1 cellular context compared by ENCODE assay signal in the genomic region with DNA sequence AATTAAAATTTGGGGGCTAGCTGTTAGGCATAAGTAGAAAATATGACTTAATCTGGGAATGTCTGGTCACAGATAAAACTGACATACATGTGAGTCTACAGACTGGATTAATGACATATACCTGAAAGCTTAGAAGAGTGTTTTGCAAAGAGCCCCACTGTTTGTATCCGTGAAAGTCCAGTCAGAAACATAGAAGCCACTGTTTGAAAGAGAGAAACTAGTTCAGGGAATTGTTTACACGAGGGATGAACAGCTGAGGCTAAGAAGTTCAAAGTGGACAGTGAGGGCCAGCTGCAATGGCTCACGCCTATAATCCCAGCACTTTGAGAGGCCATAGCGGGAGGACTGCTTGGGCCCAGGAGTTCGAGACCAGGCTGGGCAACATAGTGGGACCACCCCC.
TF ChIP-seq lines count a peak whose summit lies in the region.

No MANE protein-coding gene starts in this region.

TF ChIP-seq in HepG2, 621 proteins besides CTCF, POLR2A, EP300 and RAD21 (continued from another document and continues in another):
- TF ChIP-seq HOXA7 (CRISPR knock-in tag; IDR thresholded peaks at IDR 0.05) (no peak), CBX5 (CRISPR knock-in tag; IDR thresholded peaks at IDR 0.05; ENCODE audit: borderline replicate concordance) (no peak), HNRNPUL1 (IDR thresholded peaks at IDR 0.05; ENCODE audit: low read depth, low read length) (no peak), CCDC6 (CRISPR knock-in tag; IDR thresholded peaks at IDR 0.05) (0 out of 2 replicates have a peak, but pooled peaks have one; percentile 34), RBM39 (IDR thresholded peaks at IDR 0.05; ENCODE audit: low read depth, low read length, poor library complexity, severe bottlenecking) (no peak), ZNF883 (CRISPR knock-in tag; IDR thresholded peaks at IDR 0.05; ENCODE audit: not compliant biosample characterization) (no peak), GATA4 (IDR thresholded peaks at IDR 0.05; ENCODE audit: borderline replicate concordance, low read depth) (no peak), ERF (CRISPR knock-in tag; IDR thresholded peaks at IDR 0.05) (0 out of 2 replicates have a peak, but pooled peaks have one; percentile 45), ZNF644 (CRISPR knock-in tag; IDR thresholded peaks at IDR 0.05; ENCODE audit: low read depth) (peak; percentile 73; the same call in 1 of the 2 replicates), TCF7 (IDR thresholded peaks at IDR 0.05; ENCODE audit: low read depth) (peak; percentile 78), HOXA3 (CRISPR knock-in tag; IDR thresholded peaks at IDR 0.05) (0 out of 2 replicates have a peak, but pooled peaks have one; percentile 25), ZNF562 (CRISPR knock-in tag; IDR thresholded peaks at IDR 0.05; ENCODE audit: borderline replicate concordance) (no peak), CEBPB (IDR thresholded peaks at IDR 0.05; ENCODE audit: borderline replicate concordance, low read depth, low read length) (no peak), POLR2AphosphoS2 (IDR thresholded peaks at IDR 0.05; ENCODE audit: low read depth, low read length) (no peak), KAT7 (CRISPR knock-in tag; IDR thresholded peaks at IDR 0.05; ENCODE audit: borderline replicate concordance) (no peak), GABPA (IDR thresholded peaks at IDR 0.05; ENCODE audit: low read depth, low read length) (no peak), GABPA (CRISPR knock-in tag; IDR thresholded peaks at IDR 0.05; ENCODE audit: low read depth) (no peak), MTA1 (CRISPR knock-in tag; IDR thresholded peaks at IDR 0.05; ENCODE audit: borderline replicate concordance) (no peak), MIER3 (CRISPR knock-in tag; IDR thresholded peaks at IDR 0.05; ENCODE audit: borderline replicate concordance) (0 out of 2 replicates have a peak, but pooled peaks have one; percentile 36), NR2C2 (CRISPR knock-in tag; IDR thresholded peaks at IDR 0.05; ENCODE audit: borderline replicate concordance) (0 out of 2 replicates have a peak, but pooled peaks have one; percentile 18), ZNF251 (CRISPR knock-in tag; IDR thresholded peaks at IDR 0.05) (no peak), SOX6 (IDR thresholded peaks at IDR 0.05) (no peak), SOX6 (CRISPR knock-in tag; IDR thresholded peaks at IDR 0.05) (no peak), HNF4G (IDR thresholded peaks at IDR 0.05; ENCODE audit: borderline replicate concordance, low read depth, low read length) (peak; percentile 19; the same call in 1 of the 2 replicates), HNF4G (CRISPR knock-in tag; IDR thresholded peaks at IDR 0.05; ENCODE audit: borderline replicate concordance, low read depth) (no peak), PAX8 (CRISPR knock-in tag; IDR thresholded peaks at IDR 0.05; ENCODE audit: borderline replicate concordance) (no peak), ZNF260 (CRISPR knock-in tag; IDR thresholded peaks at IDR 0.05; ENCODE audit: borderline replicate concordance, low read depth) (no peak), TBX2 (CRISPR knock-in tag; IDR thresholded peaks at IDR 0.05; ENCODE audit: borderline replicate concordance) (peak; percentile 16; the same call in 1 of the 2 replicates), ZNF782 (CRISPR knock-in tag; IDR thresholded peaks at IDR 0.05; ENCODE audit: borderline replicate concordance) (no peak), MXI1 (IDR thresholded peaks at IDR 0.05; ENCODE audit: borderline replicate concordance, low read depth, low read length) (no peak), SP5 (CRISPR knock-in tag; IDR thresholded peaks at IDR 0.05; ENCODE audit: borderline replicate concordance, low read depth) (no peak), ZNF33A (CRISPR knock-in tag; IDR thresholded peaks at IDR 0.05; ENCODE audit: borderline replicate concordance) (no peak), ZFX (CRISPR knock-in tag; IDR thresholded peaks at IDR 0.05; ENCODE audit: low read depth) (peak; percentile 33; the same call in 1 of the 2 replicates), ZNF34 (CRISPR knock-in tag; IDR thresholded peaks at IDR 0.05; ENCODE audit: borderline replicate concordance) (no peak), ZSCAN30 (CRISPR knock-in tag; IDR thresholded peaks at IDR 0.05) (no peak), PCBP2 (optimal IDR thresholded peaks at IDR 0.05; ENCODE audit: low read depth, low read length, poor library complexity, severe bottlenecking) (no peak), ZNF747 (CRISPR knock-in tag; IDR thresholded peaks at IDR 0.05; ENCODE audit: borderline replicate concordance) (no peak), FOXK1 (CRISPR knock-in tag; IDR thresholded peaks at IDR 0.05; ENCODE audit: borderline replicate concordance, low read depth) (peak; percentile 35; the same call in 1 of the 2 replicates), ZNF546 (CRISPR knock-in tag; conservative IDR thresholded peaks at IDR 0.05) (no peak), IRX3 (CRISPR knock-in tag; IDR thresholded peaks at IDR 0.05; ENCODE audit: borderline replicate concordance, low read depth) (no peak), ZNF121 (CRISPR knock-in tag; IDR thresholded peaks at IDR 0.05) (0 out of 2 replicates have a peak, but pooled peaks have one; percentile 4), BRCA1 (CRISPR knock-in tag; IDR thresholded peaks at IDR 0.05) (no peak), FOXP1 (IDR thresholded peaks at IDR 0.05) (0 out of 2 replicates have a peak, but pooled peaks have one; percentile 48), FOXP1 (CRISPR knock-in tag; IDR thresholded peaks at IDR 0.05) (peak; percentile 71), SMARCC2 (IDR thresholded peaks at IDR 0.05) (no peak), ZNF543 (CRISPR knock-in tag; IDR thresholded peaks at IDR 0.05) (no peak), RBFOX2 (IDR thresholded peaks at IDR 0.05; ENCODE audit: low read depth, low read length) (no peak), BHLHE40 (IDR thresholded peaks at IDR 0.05; ENCODE audit: low read length) (peak; percentile 62), ZNF614 (CRISPR knock-in tag; IDR thresholded peaks at IDR 0.05; ENCODE audit: borderline replicate concordance) (peak; percentile 43; the same call in 1 of the 2 replicates), KLF11 (CRISPR knock-in tag; IDR thresholded peaks at IDR 0.05) (no peak)
- TF ChIP-seq, protein P1, sequence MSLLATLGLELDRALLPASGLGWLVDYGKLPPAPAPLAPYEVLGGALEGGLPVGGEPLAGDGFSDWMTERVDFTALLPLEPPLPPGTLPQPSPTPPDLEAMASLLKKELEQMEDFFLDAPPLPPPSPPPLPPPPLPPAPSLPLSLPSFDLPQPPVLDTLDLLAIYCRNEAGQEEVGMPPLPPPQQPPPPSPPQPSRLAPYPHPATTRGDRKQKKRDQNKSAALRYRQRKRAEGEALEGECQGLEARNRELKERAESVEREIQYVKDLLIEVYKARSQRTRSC (CRISPR knock-in tag; IDR thresholded peaks at IDR 0.05; ENCODE audit: low read depth): no peak
- TF ChIP-seq, protein P2, sequence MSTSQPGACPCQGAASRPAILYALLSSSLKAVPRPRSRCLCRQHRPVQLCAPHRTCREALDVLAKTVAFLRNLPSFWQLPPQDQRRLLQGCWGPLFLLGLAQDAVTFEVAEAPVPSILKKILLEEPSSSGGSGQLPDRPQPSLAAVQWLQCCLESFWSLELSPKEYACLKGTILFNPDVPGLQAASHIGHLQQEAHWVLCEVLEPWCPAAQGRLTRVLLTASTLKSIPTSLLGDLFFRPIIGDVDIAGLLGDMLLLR (CRISPR knock-in tag; IDR thresholded peaks at IDR 0.05): no peak
- TF ChIP-seq, protein P3, sequence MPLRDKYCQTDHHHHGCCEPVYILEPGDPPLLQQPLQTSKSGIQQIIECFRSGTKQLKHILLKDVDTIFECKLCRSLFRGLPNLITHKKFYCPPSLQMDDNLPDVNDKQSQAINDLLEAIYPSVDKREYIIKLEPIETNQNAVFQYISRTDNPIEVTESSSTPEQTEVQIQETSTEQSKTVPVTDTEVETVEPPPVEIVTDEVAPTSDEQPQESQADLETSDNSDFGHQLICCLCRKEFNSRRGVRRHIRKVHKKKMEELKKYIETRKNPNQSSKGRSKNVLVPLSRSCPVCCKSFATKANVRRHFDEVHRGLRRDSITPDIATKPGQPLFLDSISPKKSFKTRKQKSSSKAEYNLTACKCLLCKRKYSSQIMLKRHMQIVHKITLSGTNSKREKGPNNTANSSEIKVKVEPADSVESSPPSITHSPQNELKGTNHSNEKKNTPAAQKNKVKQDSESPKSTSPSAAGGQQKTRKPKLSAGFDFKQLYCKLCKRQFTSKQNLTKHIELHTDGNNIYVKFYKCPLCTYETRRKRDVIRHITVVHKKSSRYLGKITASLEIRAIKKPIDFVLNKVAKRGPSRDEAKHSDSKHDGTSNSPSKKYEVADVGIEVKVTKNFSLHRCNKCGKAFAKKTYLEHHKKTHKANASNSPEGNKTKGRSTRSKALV (CRISPR knock-in tag; IDR thresholded peaks at IDR 0.05): no peak
- TF ChIP-seq, protein P4, sequence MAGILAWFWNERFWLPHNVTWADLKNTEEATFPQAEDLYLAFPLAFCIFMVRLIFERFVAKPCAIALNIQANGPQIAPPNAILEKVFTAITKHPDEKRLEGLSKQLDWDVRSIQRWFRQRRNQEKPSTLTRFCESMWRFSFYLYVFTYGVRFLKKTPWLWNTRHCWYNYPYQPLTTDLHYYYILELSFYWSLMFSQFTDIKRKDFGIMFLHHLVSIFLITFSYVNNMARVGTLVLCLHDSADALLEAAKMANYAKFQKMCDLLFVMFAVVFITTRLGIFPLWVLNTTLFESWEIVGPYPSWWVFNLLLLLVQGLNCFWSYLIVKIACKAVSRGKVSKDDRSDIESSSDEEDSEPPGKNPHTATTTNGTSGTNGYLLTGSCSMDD (CRISPR knock-in tag; IDR thresholded peaks at IDR 0.05): no peak
- TF ChIP-seq, protein P5, sequence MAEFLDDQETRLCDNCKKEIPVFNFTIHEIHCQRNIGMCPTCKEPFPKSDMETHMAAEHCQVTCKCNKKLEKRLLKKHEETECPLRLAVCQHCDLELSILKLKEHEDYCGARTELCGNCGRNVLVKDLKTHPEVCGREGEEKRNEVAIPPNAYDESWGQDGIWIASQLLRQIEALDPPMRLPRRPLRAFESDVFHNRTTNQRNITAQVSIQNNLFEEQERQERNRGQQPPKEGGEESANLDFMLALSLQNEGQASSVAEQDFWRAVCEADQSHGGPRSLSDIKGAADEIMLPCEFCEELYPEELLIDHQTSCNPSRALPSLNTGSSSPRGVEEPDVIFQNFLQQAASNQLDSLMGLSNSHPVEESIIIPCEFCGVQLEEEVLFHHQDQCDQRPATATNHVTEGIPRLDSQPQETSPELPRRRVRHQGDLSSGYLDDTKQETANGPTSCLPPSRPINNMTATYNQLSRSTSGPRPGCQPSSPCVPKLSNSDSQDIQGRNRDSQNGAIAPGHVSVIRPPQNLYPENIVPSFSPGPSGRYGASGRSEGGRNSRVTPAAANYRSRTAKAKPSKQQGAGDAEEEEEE (CRISPR knock-in tag; IDR thresholded peaks at IDR 0.05; ENCODE audit: borderline replicate concordance): no peak
- TF ChIP-seq, protein P6, sequence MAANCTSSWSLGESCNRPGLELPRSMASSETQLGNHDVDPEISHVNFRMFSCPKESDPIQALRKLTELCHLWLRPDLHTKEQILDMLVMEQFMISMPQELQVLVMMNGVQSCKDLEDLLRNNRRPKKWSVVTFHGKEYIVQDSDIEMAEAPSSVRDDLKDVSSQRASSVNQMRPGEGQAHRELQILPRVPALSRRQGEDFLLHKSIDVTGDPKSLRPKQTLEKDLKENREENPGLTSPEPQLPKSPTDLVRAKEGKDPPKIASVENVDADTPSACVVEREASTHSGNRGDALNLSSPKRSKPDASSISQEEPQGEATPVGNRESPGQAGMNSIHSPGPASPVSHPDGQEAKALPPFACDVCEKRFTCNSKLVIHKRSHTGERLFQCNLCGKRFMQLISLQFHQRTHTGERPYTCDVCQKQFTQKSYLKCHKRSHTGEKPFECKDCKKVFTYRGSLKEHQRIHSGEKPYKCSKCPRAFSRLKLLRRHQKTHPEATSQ (CRISPR knock-in tag; IDR thresholded peaks at IDR 0.05; ENCODE audit: borderline replicate concordance): no peak
- TF ChIP-seq, protein P7, sequence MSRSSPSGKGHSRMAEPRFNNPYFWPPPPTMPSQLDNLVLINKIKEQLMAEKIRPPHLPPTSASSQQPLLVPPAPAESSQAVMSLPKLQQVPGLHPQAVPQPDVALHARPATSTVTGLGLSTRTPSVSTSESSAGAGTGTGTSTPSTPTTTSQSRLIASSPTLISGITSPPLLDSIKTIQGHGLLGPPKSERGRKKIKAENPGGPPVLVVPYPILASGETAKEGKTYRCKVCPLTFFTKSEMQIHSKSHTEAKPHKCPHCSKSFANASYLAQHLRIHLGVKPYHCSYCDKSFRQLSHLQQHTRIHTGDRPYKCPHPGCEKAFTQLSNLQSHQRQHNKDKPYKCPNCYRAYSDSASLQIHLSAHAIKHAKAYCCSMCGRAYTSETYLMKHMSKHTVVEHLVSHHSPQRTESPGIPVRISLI (CRISPR knock-in tag; IDR thresholded peaks at IDR 0.05; ENCODE audit: borderline replicate concordance): no peak
- TF ChIP-seq, protein P8, sequence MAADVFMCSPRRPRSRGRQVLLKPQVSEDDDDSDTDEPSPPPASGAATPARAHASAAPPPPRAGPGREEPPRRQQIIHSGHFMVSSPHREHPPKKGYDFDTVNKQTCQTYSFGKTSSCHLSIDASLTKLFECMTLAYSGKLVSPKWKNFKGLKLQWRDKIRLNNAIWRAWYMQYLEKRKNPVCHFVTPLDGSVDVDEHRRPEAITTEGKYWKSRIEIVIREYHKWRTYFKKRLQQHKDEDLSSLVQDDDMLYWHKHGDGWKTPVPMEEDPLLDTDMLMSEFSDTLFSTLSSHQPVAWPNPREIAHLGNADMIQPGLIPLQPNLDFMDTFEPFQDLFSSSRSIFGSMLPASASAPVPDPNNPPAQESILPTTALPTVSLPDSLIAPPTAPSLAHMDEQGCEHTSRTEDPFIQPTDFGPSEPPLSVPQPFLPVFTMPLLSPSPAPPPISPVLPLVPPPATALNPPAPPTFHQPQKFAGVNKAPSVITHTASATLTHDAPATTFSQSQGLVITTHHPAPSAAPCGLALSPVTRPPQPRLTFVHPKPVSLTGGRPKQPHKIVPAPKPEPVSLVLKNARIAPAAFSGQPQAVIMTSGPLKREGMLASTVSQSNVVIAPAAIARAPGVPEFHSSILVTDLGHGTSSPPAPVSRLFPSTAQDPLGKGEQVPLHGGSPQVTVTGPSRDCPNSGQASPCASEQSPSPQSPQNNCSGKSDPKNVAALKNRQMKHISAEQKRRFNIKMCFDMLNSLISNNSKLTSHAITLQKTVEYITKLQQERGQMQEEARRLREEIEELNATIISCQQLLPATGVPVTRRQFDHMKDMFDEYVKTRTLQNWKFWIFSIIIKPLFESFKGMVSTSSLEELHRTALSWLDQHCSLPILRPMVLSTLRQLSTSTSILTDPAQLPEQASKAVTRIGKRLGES (CRISPR knock-in tag; IDR thresholded peaks at IDR 0.05; ENCODE audit: borderline replicate concordance): no peak
- TF ChIP-seq, protein P9, sequence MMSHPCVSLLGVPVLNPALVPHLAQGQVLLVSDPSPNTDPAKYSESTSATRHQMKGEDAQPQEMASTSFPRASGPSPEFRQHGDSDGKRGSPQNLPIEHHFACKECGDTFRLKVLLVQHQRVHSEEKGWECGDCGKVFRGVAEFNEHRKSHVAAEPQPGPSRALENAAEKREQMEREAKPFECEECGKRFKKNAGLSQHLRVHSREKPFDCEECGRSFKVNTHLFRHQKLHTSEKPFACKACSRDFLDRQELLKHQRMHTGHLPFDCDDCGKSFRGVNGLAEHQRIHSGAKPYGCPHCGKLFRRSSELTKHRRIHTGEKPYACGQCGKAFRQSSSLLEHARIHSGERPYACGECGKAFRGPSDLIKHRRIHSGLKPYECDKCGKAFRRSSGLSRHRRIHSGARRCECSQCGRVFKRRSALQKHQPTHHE (CRISPR knock-in tag; IDR thresholded peaks at IDR 0.05; ENCODE audit: borderline replicate concordance): no peak
